25 cellular contexts compared by ENCODE assay signal in the genomic region with DNA sequence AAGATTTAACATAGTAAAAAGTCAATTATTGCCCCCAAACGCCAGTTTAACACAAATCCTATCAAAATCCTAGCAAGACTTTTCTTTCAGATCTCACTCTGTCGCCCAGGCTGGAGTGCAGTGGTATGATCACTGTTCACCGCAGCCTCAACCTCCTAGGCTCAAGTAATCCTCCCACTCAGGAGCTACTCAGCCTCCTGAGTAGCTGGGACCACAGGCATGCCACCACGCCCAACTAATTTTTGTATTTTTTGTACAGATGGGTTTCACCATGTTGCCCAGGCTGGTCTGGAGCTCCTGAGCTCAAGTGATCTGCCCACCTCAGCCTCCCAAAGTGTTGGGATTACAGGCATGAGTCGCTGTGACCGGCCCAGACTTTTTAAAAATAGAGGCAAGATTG. TPM values are rescaled to one million over a fixed set of nuclear protein-coding genes. Genes with fewer than 3 reads are reported as not detected.
A peak's percentile ranks its signal among the peaks of the same experiment; 100 is the strongest.
DNase-seq lines count a peak whose midpoint lies in the region; ATAC-seq and TF ChIP-seq lines count a peak whose summit lies in the region.
"Had no signal": no experiment of that assay in that cellular context is flagged by ENCODE, and none has a peak within 500 bp of the region (broad histone marks: within the 10 kb centered on the region; RNA-seq: fewer than 3 reads in every experiment).

No MANE protein-coding gene starts in this region.

- ATAC-seq in activated naive CD8-positive, alpha-beta T cell treated with anti-CD3 and anti-CD28 coated beads, Interleukin-2, amount 10 ng/mL, durations not matched to agents 7 days and 5 days (ENCODE audit: low read depth), result no peak
- ATAC-seq: HCT116; stimulated activated effector memory CD8-positive, alpha-beta T cell treated with anti-CD3 and anti-CD28 coated beads, Interleukin-12 subunit alpha, Interleukin-12 subunit beta, amount 100 ng/mL, for 72 hours had no signal

- peaks cover 97% of the 10 kb centered on the region for H3K79me2 ChIP-seq in GM23248 (ENCODE audit: insufficient read depth)
- H3K79me2 ChIP-seq in H9 (ENCODE audit: insufficient read depth, low read length), result no peaks in the 10 kb centered on the region; the same call in 1 of the 2 replicates
- peaks cover 15% of the 10 kb centered on the region for H3K79me2 ChIP-seq in mesendoderm (ENCODE audit: control insufficient read depth, insufficient read depth, low read length)

- H3K4me2 ChIP-seq in GM23248 (ENCODE audit: unreplicated experiment) (peak overlapping the region; percentile 41), H9 (ENCODE audit: insufficient read depth, insufficient read length, low read length) (no peak overlapping the region), mesendoderm (ENCODE audit: low read length) (no peak overlapping the region)

- H3K4me1 Mint-ChIP-seq in T-helper 1 cell treated with Interleukin-12 subunit alpha and Interleukin-12 subunit beta and Interleukin-4 antibody, amounts not matched to agents 30 μg/mL and 1 μg/mL, for 36 hours (ENCODE audit: low read depth), result peaks cover 38% of the 10 kb centered on the region
- peaks cover 26% of the 10 kb centered on the region for H3K4me1 Mint-ChIP-seq in activated naive CD8-positive, alpha-beta T cell treated with anti-CD3 and anti-CD28 coated beads, Interleukin-2, amount 10 ng/mL, durations not matched to agents 7 days and 5 days
- peaks cover 9 to 10% of the 10 kb centered on the region in 2 experiments for H3K4me1 Mint-ChIP-seq in H9

- no peak overlapping the region for H4K91ac ChIP-seq in H9 (ENCODE audit: insufficient read length, low read depth, low read length)

- DNase-seq in T-helper 1 cell (no peak), GM23248 (peak; percentile 45), myocyte (ENCODE audit: low read depth) (peak; percentile 21), H9 (no peak), mesendoderm (no peak), hypothalamus (lab: John Stamatoyannopoulos, UW) (no peak)
- DNase-seq in activated naive CD8-positive, alpha-beta T cell treated with anti-CD3 and anti-CD28 coated beads, Interleukin-2, amount 10 ng/mL, durations not matched to agents 7 days and 5 days, result no peak
- DNase-seq: 8988T; activated CD4-positive, alpha-beta T cell treated with anti-CD3 and anti-CD28 coated beads for 48 hours; adrenal gland; central memory CD4-positive, alpha-beta T cell; effector CD4-positive, alpha-beta T cell; head of caudate nucleus; KBM-7; NCI-H1092; NCI-H2081; NCI-H526; nephron progenitor cell had no signal

- H2BK20ac ChIP-seq in H9 (ENCODE audit: low read depth, low read length, poor library complexity, severe bottlenecking), result no peak overlapping the region

- no peak overlapping the region for H3T11ph ChIP-seq in H9 (ENCODE audit: low read length)

- H3K79me1 ChIP-seq in H9 (ENCODE audit: insufficient read depth, low read depth, low read length, poor library complexity, severe bottlenecking) (no peaks in the 10 kb centered on the region), mesendoderm (ENCODE audit: low read length) (peaks cover 13% of the 10 kb centered on the region)

- H3K9ac ChIP-seq in GM23248 (peak overlapping the region; percentile 50; the same call in 1 of the 2 replicates), H9 (ENCODE audit: extremely low read depth, insufficient read length, low read length) (no peak overlapping the region), mesendoderm (ENCODE audit: low read length) (no peak overlapping the region)

- no peak overlapping the region for H2BK5ac ChIP-seq in H9 (ENCODE audit: insufficient read length, low read length)
- H2BK5ac ChIP-seq in mesendoderm (ENCODE audit: low read length), result no peak overlapping the region

- H2BK120ac ChIP-seq in H9 (ENCODE audit: low read depth, low read length, poor library complexity, severe bottlenecking), result no peak overlapping the region
- no peak overlapping the region for H2BK120ac ChIP-seq in mesendoderm (ENCODE audit: low read depth, low read length)

- H3K56ac ChIP-seq in H9 (ENCODE audit: insufficient read length, low read depth, low read length) (no peak overlapping the region), mesendoderm (ENCODE audit: low read length) (no peak overlapping the region)

- peaks cover 37% of the 10 kb centered on the region for H3K36me3 ChIP-seq in GM23248 (ENCODE audit: low read depth)
- H3K36me3 ChIP-seq in mesendoderm (ENCODE audit: control insufficient read depth, insufficient read depth, low read length), result peaks cover 3% of the 10 kb centered on the region
- H3K36me3 ChIP-seq: prostate gland had no signal

- H3K9me2 ChIP-seq in GM23248 (ENCODE audit: insufficient read depth), result no peaks in the 10 kb centered on the region

- H2AK5ac ChIP-seq in H9 (ENCODE audit: insufficient read length, low read length) (no peak overlapping the region), mesendoderm (ENCODE audit: low read length) (no peak overlapping the region)

- no peaks in the 10 kb centered on the region for H3K27me3 Mint-ChIP-seq in T-helper 1 cell treated with Interleukin-12 subunit alpha and Interleukin-12 subunit beta and Interleukin-4 antibody, amounts not matched to agents 30 μg/mL and 1 μg/mL, for 36 hours (ENCODE audit: low read depth)
- H3K27me3 Mint-ChIP-seq in activated naive CD8-positive, alpha-beta T cell treated with anti-CD3 and anti-CD28 coated beads, Interleukin-2, amount 10 ng/mL, durations not matched to agents 7 days and 5 days, result no peaks in the 10 kb centered on the region
- H3K27me3 Mint-ChIP-seq in H9 (ENCODE audit: low read depth), result peaks cover 3% of the 10 kb centered on the region; the same call in 1 of the 2 replicates

- H2AFZ ChIP-seq in GM23248 (no peak overlapping the region), H9 (ENCODE audit: low read length) (no peak overlapping the region)

- H3K4me3 Mint-ChIP-seq in T-helper 1 cell treated with Interleukin-12 subunit alpha and Interleukin-12 subunit beta and Interleukin-4 antibody, amounts not matched to agents 30 μg/mL and 1 μg/mL, for 36 hours, result no peak overlapping the region
- H3K4me3 Mint-ChIP-seq in activated naive CD8-positive, alpha-beta T cell treated with anti-CD3 and anti-CD28 coated beads, Interleukin-2, amount 10 ng/mL, durations not matched to agents 7 days and 5 days, result peak overlapping the region; percentile 61
- H3K4me3 Mint-ChIP-seq in H9, result no peak overlapping the region
- H3K4me3 Mint-ChIP-seq: nephron progenitor cell; stimulated activated effector memory CD8-positive, alpha-beta T cell treated with anti-CD3 and anti-CD28 coated beads, Interleukin-12 subunit alpha, Interleukin-12 subunit beta, amount 100 ng/mL, for 72 hours had no signal

- no peak overlapping the region for H3K14ac ChIP-seq in H9 (ENCODE audit: insufficient read depth, low read length)

- POLR2A ChIA-PET in activated naive CD8-positive, alpha-beta T cell treated with anti-CD3 and anti-CD28 coated beads, Interleukin-2, amount 10 ng/mL, durations not matched to agents 7 days and 5 days (lab: Charles Lee), result interaction anchor here (0.7 to 1.0 kb wide), 3 partner anchors 30 to 64 kb away, joined by 3 read pairs; no protein-coding TSS in a partner anchor

- in situ Hi-C loops in GM23248 (cut with MboI), result no loop called here

- H3K27ac ChIP-seq in GM23248 (peak overlapping the region; percentile 71), H9 (ENCODE audit: insufficient read length, low read depth, low read length) (no peak overlapping the region), mesendoderm (ENCODE audit: low read depth, low read length) (no peak overlapping the region)
- H3K27ac ChIP-seq: adrenal gland, prostate gland, tibial artery had no signal

- no peak overlapping the region for H4K5ac ChIP-seq in H9 (ENCODE audit: insufficient read length, low read depth, low read length)
- no peak overlapping the region for H4K5ac ChIP-seq in mesendoderm (ENCODE audit: low read length)

- 95% methylated on average over 6 of the region's 6 CpGs for WGBS in GM23248 (ENCODE audit: low coverage in 1 of 2, low lambda C conversion rate in 2 of 2, missing lambda C conversion rate in 2 of 2), 2 experiments
- no CpG with 5 or more reads among the region's 6 CpGs for WGBS in H9 (ENCODE audit: extremely low coverage, insufficient read length, low lambda C conversion rate)
- no CpG with 5 or more reads among the region's 6 CpGs for WGBS in mesendoderm (ENCODE audit: extremely low coverage, insufficient coverage, low lambda C conversion rate)

- H2BK15ac ChIP-seq in H9 (ENCODE audit: low read depth, low read length) (no peak overlapping the region), mesendoderm (replicated peaks; ENCODE audit: low read depth) (no peak overlapping the region)

- H3K4ac ChIP-seq in H9 (ENCODE audit: low read depth, low read length) (no peak overlapping the region), mesendoderm (ENCODE audit: low read depth, low read length) (no peak overlapping the region)

- H3F3A ChIP-seq in GM23248 (ENCODE audit: insufficient read depth), result peaks cover 26% of the 10 kb centered on the region

- TF ChIP-seq CTCF in H9 (conservative IDR thresholded peaks at IDR 0.05), result no peak

- no peak overlapping the region for H2BK12ac ChIP-seq in H9 (ENCODE audit: insufficient read length, low read depth, low read length)

- H4K8ac ChIP-seq in H9 (replicated peaks; ENCODE audit: insufficient read length, low read depth, low read length), result no peak overlapping the region
- H4K8ac ChIP-seq in mesendoderm (ENCODE audit: low read depth, low read length), result no peak overlapping the region

- H3K23ac ChIP-seq in H9 (ENCODE audit: insufficient read length, low read depth, low read length) (no peak overlapping the region), mesendoderm (ENCODE audit: low read length) (no peak overlapping the region)

- H3K18ac ChIP-seq in H9 (ENCODE audit: insufficient read length, low read depth, low read length) (no peak overlapping the region), mesendoderm (ENCODE audit: low read length) (no peak overlapping the region)

- peaks cover 48% of the 10 kb centered on the region for H3K36me3 Mint-ChIP-seq in T-helper 1 cell treated with Interleukin-12 subunit alpha and Interleukin-12 subunit beta and Interleukin-4 antibody, amounts not matched to agents 30 μg/mL and 1 μg/mL, for 36 hours (ENCODE audit: low read depth)
- peaks cover 54% of the 10 kb centered on the region for H3K36me3 Mint-ChIP-seq in activated naive CD8-positive, alpha-beta T cell treated with anti-CD3 and anti-CD28 coated beads, Interleukin-2, amount 10 ng/mL, durations not matched to agents 7 days and 5 days
- peaks cover 20 to 62% (median 61%) of the 10 kb centered on the region in 3 experiments; a peak in 6 of 7 replicates for H3K36me3 Mint-ChIP-seq in H9 (ENCODE audit: insufficient read depth in 1 of 3, low read depth in 3 of 3)

- no peaks in the 10 kb centered on the region for H3K27me3 ChIP-seq in GM23248 (replicated peaks; ENCODE audit: insufficient read depth)
- no peaks in the 10 kb centered on the region for H3K27me3 ChIP-seq in H9 (ENCODE audit: insufficient read depth, low read length)
- no peaks in the 10 kb centered on the region for H3K27me3 ChIP-seq in mesendoderm (ENCODE audit: insufficient read depth, low read length, poor library complexity)
- H3K27me3 ChIP-seq: adrenal gland, tibial artery had no signal

- 0 out of 2 replicates have a peak, but pooled peaks cover 3% of the 10 kb centered on the region for H4K20me1 ChIP-seq in GM23248 (ENCODE audit: insufficient read depth)
- H4K20me1 ChIP-seq in H9 (ENCODE audit: control insufficient read depth, insufficient read depth, insufficient read length), result no peaks in the 10 kb centered on the region

- H3K4me1 ChIP-seq in GM23248 (ENCODE audit: insufficient read depth), result peaks cover 30% of the 10 kb centered on the region
- no peaks in the 10 kb centered on the region for H3K4me1 ChIP-seq in H9 (ENCODE audit: insufficient read depth, low read length)
- peaks cover 1% of the 10 kb centered on the region for H3K4me1 ChIP-seq in mesendoderm (ENCODE audit: control insufficient read depth, low read depth, low read length)

- H3K9me3 Mint-ChIP-seq in T-helper 1 cell treated with Interleukin-12 subunit alpha and Interleukin-12 subunit beta and Interleukin-4 antibody, amounts not matched to agents 30 μg/mL and 1 μg/mL, for 36 hours, result no peaks in the 10 kb centered on the region
- H3K9me3 Mint-ChIP-seq in activated naive CD8-positive, alpha-beta T cell treated with anti-CD3 and anti-CD28 coated beads, Interleukin-2, amount 10 ng/mL, durations not matched to agents 7 days and 5 days, result peaks cover 1% of the 10 kb centered on the region
- H3K9me3 Mint-ChIP-seq in H9, result peaks cover 3 to 4% of the 10 kb centered on the region in 2 experiments; a peak in 3 of 5 replicates
- H3K9me3 Mint-ChIP-seq: stimulated activated effector memory CD8-positive, alpha-beta T cell treated with anti-CD3 and anti-CD28 coated beads, Interleukin-12 subunit alpha, Interleukin-12 subunit beta, amount 100 ng/mL, for 72 hours had no signal

- H3K9me3 ChIP-seq in GM23248 (ENCODE audit: low read depth) (no peaks in the 10 kb centered on the region), H9 (ENCODE audit: control insufficient read depth, low read depth, low read length) (no peaks in the 10 kb centered on the region)
- H3K9me3 ChIP-seq: adrenal gland, prostate gland, tibial artery had no signal

- H3K27ac Mint-ChIP-seq in T-helper 1 cell treated with Interleukin-12 subunit alpha and Interleukin-12 subunit beta and Interleukin-4 antibody, amounts not matched to agents 30 μg/mL and 1 μg/mL, for 36 hours, result peak overlapping the region; percentile 68
- H3K27ac Mint-ChIP-seq in activated naive CD8-positive, alpha-beta T cell treated with anti-CD3 and anti-CD28 coated beads, Interleukin-2, amount 10 ng/mL, durations not matched to agents 7 days and 5 days, result peak overlapping the region; percentile 70
- no peak overlapping the region for H3K27ac Mint-ChIP-seq in H9
- H3K27ac Mint-ChIP-seq: nephron progenitor cell; stimulated activated effector memory CD8-positive, alpha-beta T cell treated with anti-CD3 and anti-CD28 coated beads, Interleukin-12 subunit alpha, Interleukin-12 subunit beta, amount 100 ng/mL, for 72 hours had no signal

- 0 out of 2 replicates have a peak overlapping the region, but pooled peaks have one; percentile 7 for H3K4me3 ChIP-seq in GM23248
- H3K4me3 ChIP-seq in mesendoderm (ENCODE audit: low read length), result no peak overlapping the region
- H3K4me3 ChIP-seq: adrenal gland, prostate gland, tibial artery had no signal

- H3K23me2 ChIP-seq in H9 (ENCODE audit: insufficient read length, low read depth, low read length, poor library complexity, severe bottlenecking), result peaks cover 7% of the 10 kb centered on the region

RNA-seq across cellular contexts. Expression of gene SNIP1, which starts 4.8 kb away (rescaled TPM):
- total RNA-seq in GM23248 (2014; rRNA removed; shearing (Covaris generic)), result 12.3 and 12.4 TPM in 2 replicates
- 7.4 and 9.8 TPM in 2 replicates for polyA plus RNA-seq in GM23248 (2016; fragmentation: Nextera tagmentation; extraction: Ambion mirVana)
- 10 to 100 TPM; 29.3 to 32.3 TPM for total RNA-seq in activated naive CD8-positive, alpha-beta T cell treated with anti-CD3 and anti-CD28 coated beads, Interleukin-2, amount 10 ng/mL, durations not matched to agents 7 days and 5 days
- 11.0 and 12.3 TPM in 2 replicates for total RNA-seq in myocyte
- polyA plus RNA-seq in myocyte (2012), result 10.0 TPM
- total RNA-seq in H9 (2021), result 15.1 and 17.5 TPM in 2 replicates
- 5.2 TPM for polyA plus RNA-seq in mesendoderm (2013, experiment 1 of 2)
- polyA plus RNA-seq in mesendoderm (2013, experiment 2 of 2), result 5.1 TPM

RNA-seq across cellular contexts. Expression of gene DNALI1, which starts 7.4 kb away (rescaled TPM):
- total RNA-seq in GM23248 (2014; rRNA removed; shearing (Covaris generic)), result 0.32 and 0.63 TPM in 2 replicates
- polyA plus RNA-seq in GM23248 (2016; fragmentation: Nextera tagmentation; extraction: Ambion mirVana), result 1.2 and 2.1 TPM in 2 replicates
- under 1 TPM in 1 of 2 experiments, not detected in 1; 0.11 TPM for total RNA-seq in activated naive CD8-positive, alpha-beta T cell treated with anti-CD3 and anti-CD28 coated beads, Interleukin-2, amount 10 ng/mL, durations not matched to agents 7 days and 5 days
- 35.9 and 45.9 TPM in 2 replicates for total RNA-seq in myocyte
- polyA plus RNA-seq in myocyte (2012), result 49.7 TPM
- total RNA-seq in H9 (2021), result 18.0 and 18.9 TPM in 2 replicates
- polyA plus RNA-seq in mesendoderm (2013, experiment 1 of 2), result 8.0 TPM
- polyA plus RNA-seq in mesendoderm (2013, experiment 2 of 2), result 7.9 TPM
- total RNA-seq: G401, SK-MEL-5 had no signal

RNA-seq across cellular contexts. Expression of gene MEAF6, which starts 34.8 kb away (rescaled TPM):
- 116 and 117 TPM in 2 replicates for total RNA-seq in GM23248 (2014; rRNA removed; shearing (Covaris generic))
- 96.2 and 99.5 TPM in 2 replicates for polyA plus RNA-seq in GM23248 (2016; fragmentation: Nextera tagmentation; extraction: Ambion mirVana)
- 10 to 100 TPM; 73.8 to 80.6 TPM for total RNA-seq in activated naive CD8-positive, alpha-beta T cell treated with anti-CD3 and anti-CD28 coated beads, Interleukin-2, amount 10 ng/mL, durations not matched to agents 7 days and 5 days
- 88.6 and 116 TPM in 2 replicates for total RNA-seq in myocyte
- 56.5 TPM for polyA plus RNA-seq in myocyte (2012)
- 48.8 and 51.6 TPM in 2 replicates for total RNA-seq in H9 (2021)
- 42.9 TPM for polyA plus RNA-seq in mesendoderm (2013, experiment 1 of 2)
- 44.9 TPM for polyA plus RNA-seq in mesendoderm (2013, experiment 2 of 2)

RNA-seq across cellular contexts. Expression of gene GNL2, which starts 46.4 kb away (rescaled TPM):
- 39.3 and 53.6 TPM in 2 replicates for total RNA-seq in GM23248 (2014; rRNA removed; shearing (Covaris generic))
- polyA plus RNA-seq in GM23248 (2016; fragmentation: Nextera tagmentation; extraction: Ambion mirVana), result 65.4 and 67.1 TPM in 2 replicates
- total RNA-seq in activated naive CD8-positive, alpha-beta T cell treated with anti-CD3 and anti-CD28 coated beads, Interleukin-2, amount 10 ng/mL, durations not matched to agents 7 days and 5 days, result 10 to 100 TPM; 45.2 to 46.9 TPM
- total RNA-seq in myocyte (57.0 and 76.9 TPM in 2 replicates), H9 (2021) (101 and 106 TPM in 2 replicates)
- polyA plus RNA-seq in myocyte (2012), result 42.0 TPM
- 235 TPM for polyA plus RNA-seq in mesendoderm (2013, experiment 1 of 2)
- polyA plus RNA-seq in mesendoderm (2013, experiment 2 of 2), result 230 TPM

Comparison
In these comparisons a context has a peak if more than half of its experiments do, and no peak if none do; other contexts are left out.
1. H3K27ac Mint-ChIP-seq: peak in T-helper 1 cell treated with Interleukin-12 subunit alpha and Interleukin-12 subunit beta and Interleukin-4 antibody, amounts not matched to agents 30 μg/mL and 1 μg/mL, for 36 hours (single experiment) and activated naive CD8-positive, alpha-beta T cell treated with anti-CD3 and anti-CD28 coated beads, Interleukin-2, amount 10 ng/mL, durations not matched to agents 7 days and 5 days (single experiment); none in H9 (0 of 3).
2. DNase-seq: peak in GM23248 (single experiment) and myocyte (single experiment); none in T-helper 1 cell (0 of 5), activated naive CD8-positive, alpha-beta T cell treated with anti-CD3 and anti-CD28 coated beads, Interleukin-2, amount 10 ng/mL, durations not matched to agents 7 days and 5 days (single experiment), H9 (single experiment), mesendoderm (single experiment) and hypothalamus (0 of 51).
3. RNA of gene DNALI1, which starts 7.4 kb away (total RNA-seq): 35.9 to 45.9 TPM in myocyte and 18.0 to 18.9 TPM in H9; 0.32 to 0.63 TPM in GM23248 and 0.11 TPM in activated naive CD8-positive, alpha-beta T cell treated with anti-CD3 and anti-CD28 coated beads, Interleukin-2, amount 10 ng/mL, durations not matched to agents 7 days and 5 days; every median in the first group is over 10 times any median in the second.